In genomic region chr4:116959045-116959444, GRCh38 we compare ENCODE assay signal across 6 cellular contexts.
"Had no signal": no experiment of that assay in that cellular context is flagged by ENCODE, and none has a peak within 500 bp of the region (broad histone marks: within the 10 kb centered on the region; RNA-seq: fewer than 3 reads in every experiment).

No MANE protein-coding gene starts in this region.

- FAIRE-seq: HTR-8/SVneo had no signal

- H3K27ac ChIP-seq: HL-60, KMS-11 had no signal

- H3K4me2 ChIP-seq: KMS-11 had no signal

- H3K9ac ChIP-seq: KMS-11 had no signal

- DNase-seq: Karpas-422, KBM-7, KG1 had no signal
